13 cellular contexts compared by ENCODE assay signal in genomic region chr13:46180393-46180792, GRCh38. TPM values are rescaled to one million over a fixed set of nuclear protein-coding genes. Genes with fewer than 3 reads are reported as not detected.
DNase-seq lines count a peak whose midpoint lies in the region; ATAC-seq, FAIRE-seq and TF ChIP-seq lines count a peak whose summit lies in the region.
"Had no signal": no experiment of that assay in that cellular context is flagged by ENCODE, and none has a peak within 500 bp of the region (broad histone marks: within the 10 kb centered on the region; RNA-seq: fewer than 3 reads in every experiment).

No MANE protein-coding gene starts in this region.

- no peaks in the 10 kb centered on the region for H3K9me2 ChIP-seq in Karpas-422 (replicated peaks; ENCODE audit: insufficient read depth, low read length)

- TF ChIP-seq POLR2A in K562 (conservative IDR thresholded peaks at IDR 0.05): no peak

- peak overlapping the region; percentile 66 for H3K4me3 ChIP-seq in GM06990 (replicated peaks; ENCODE audit: low read depth, low read length)
- H3K4me3 ChIP-seq in Karpas-422 (ENCODE audit: low read length): peak overlapping the region; percentile 90
- H3K4me3 ChIP-seq in K562: peak overlapping the region; percentile 70
- peak overlapping the region; percentile 46 for H3K4me3 ChIP-seq in psoas muscle

- H3K27me3 ChIP-seq in GM06990 (replicated peaks; ENCODE audit: control insufficient read depth, insufficient read depth, low read length): no peaks in the 10 kb centered on the region
- no peaks in the 10 kb centered on the region for H3K27me3 ChIP-seq in Karpas-422 (ENCODE audit: low read length)
- no peaks in the 10 kb centered on the region for H3K27me3 ChIP-seq in K562 (ENCODE audit: control insufficient read depth in 2 of 2, insufficient read depth in 2 of 2, low read length in 2 of 2)
- H3K27me3 ChIP-seq in psoas muscle (ENCODE audit: insufficient read depth in 3 of 3, low read length in 2 of 3): peaks cover 0 to 3% (median 0%) of the 10 kb centered on the region in 3 donors

- TF ChIP-seq EP300 in K562 (IDR thresholded peaks at IDR 0.05; ENCODE audit: low read length): no peak

- H3K36me3 ChIP-seq in GM06990 (ENCODE audit: control insufficient read depth, insufficient read depth, low read length) (no peaks in the 10 kb centered on the region; the same call in 1 of the 2 replicates), Karpas-422 (ENCODE audit: insufficient read depth, low read length) (peaks cover 33% of the 10 kb centered on the region; the same call in 1 of the 2 replicates), K562 (ENCODE audit: control insufficient read depth, insufficient read depth, low read length) (peaks cover 29% of the 10 kb centered on the region; the same call in 1 of the 3 replicates), psoas muscle (ENCODE audit: insufficient read depth in 1 of 2, low read depth in 1 of 2) (no peaks in the 10 kb centered on the region)

- POLR2A ChIA-PET in K562 (lab: Yijun Ruan, JAX): interaction anchor here (0.6 to 1.0 kb wide), 4 partner anchors 8 to 402 kb away, joined by 3 to 4 read pairs (median 4); no protein-coding TSS in a partner anchor

- H3K4me1 ChIP-seq in Karpas-422 (ENCODE audit: low read length) (peaks cover 73% of the 10 kb centered on the region), K562 (replicated peaks in 1 of 2; ENCODE audit: control insufficient read depth in 2 of 2, insufficient read depth in 2 of 2, low read length in 2 of 2) (peaks cover 9 to 39% of the 10 kb centered on the region in 2 experiments; a peak in 4 of 5 replicates), psoas muscle (no peaks in the 10 kb centered on the region)

- intact Hi-C loops in K562 (cut with micrococcal nuclease): loop anchor here (5.0 kb wide), 1 partner anchor 107 kb away; no protein-coding TSS in a partner anchor
- intact Hi-C loops in psoas muscle (cut with DNase I): no loop called here

- CTCF ChIA-PET in K562 (lab: Yijun Ruan, JAX; ENCODE audit: low intra/inter-chr PET ratio): no interaction called here

- BruUV-seq in K562 (replicated peaks; lab: Mats Ljungman, UMichigan): no TSS peak

- H3K79me2 ChIP-seq in Karpas-422 (ENCODE audit: low read length) (peaks cover 73% of the 10 kb centered on the region), K562 (ENCODE audit: control insufficient read depth, insufficient read depth, low read length) (peaks cover 66% of the 10 kb centered on the region)

- ATAC-seq in K562 (0 out of 3 replicates have a peak, but pooled peaks have one; percentile 15), psoas muscle (no peak)

- in situ Hi-C loops in K562 (cut with MboI) (no loop called here), G401 (cut with HindIII; ENCODE audit: low sequenced_read_pairs) (no loop called here)

- no peak for TF ChIP-seq RAD21 in K562 (CRISPR knock-in tag; conservative IDR thresholded peaks at IDR 0.05 in 1 of 2, IDR thresholded peaks at IDR 0.05 in 1 of 2)

- H4K20me1 ChIP-seq in Karpas-422 (ENCODE audit: insufficient read depth, low read depth, low read length): peaks cover 39% of the 10 kb centered on the region
- no peaks in the 10 kb centered on the region; the same call in 1 of the 2 replicates for H4K20me1 ChIP-seq in K562 (replicated peaks; ENCODE audit: control insufficient read depth, insufficient read depth, low read length)

- TF ChIP-seq CTCF in GM06990 (IDR thresholded peaks at IDR 0.05; ENCODE audit: insufficient read depth, low read length, poor library complexity, severe bottlenecking): no peak
- no peak for TF ChIP-seq CTCF in K562 (IDR thresholded peaks at IDR 0.05 in 2 of 3, conservative IDR thresholded peaks at IDR 0.05 in 1 of 3; ENCODE audit: insufficient read depth in 2 of 3, low read depth in 1 of 3, low read length in 3 of 3)
- no peak for TF ChIP-seq CTCF in psoas muscle (IDR thresholded peaks at IDR 0.05)

- H3K27ac ChIP-seq in Karpas-422 (ENCODE audit: low read length) (peak overlapping the region; percentile 99), K562 (ENCODE audit: extremely low read depth, low read depth, low read length) (peak overlapping the region; percentile 98), psoas muscle (no peak overlapping the region)

- H2AFZ ChIP-seq in Karpas-422 (ENCODE audit: low read length) (no peak overlapping the region), K562 (ENCODE audit: low read depth, low read length) (no peak overlapping the region)

- H3K9me1 ChIP-seq in K562 (ENCODE audit: control insufficient read depth, insufficient read depth, low read length): no peaks in the 10 kb centered on the region

- peak overlapping the region; percentile 84 for H3K9ac ChIP-seq in Karpas-422 (ENCODE audit: low read length)
- H3K9ac ChIP-seq in K562 (ENCODE audit: insufficient read depth in 1 of 2, low read depth in 2 of 2, low read length in 2 of 2): peak overlapping the region; percentile 19 to 89; a peak in 2 of 4 replicates

- WGBS in K562 (ENCODE audit: insufficient coverage, low coverage, missing lambda C conversion rate): 0% methylated on average over 2 of the region's 2 CpGs
- 93 to 98% (median 98%) methylated on average over 2 of the region's 2 CpGs for WGBS in psoas muscle, 3 donors

- DNase-seq in GM06990 (ENCODE audit: extremely low read depth, insufficient read length) (no peak), Karpas-422 (peak; percentile 62), K562 (ENCODE audit: extremely low read depth in 1 of 4, low spot score in 3 of 4) (peak in 1 of 4 experiments; percentile 21), psoas muscle (no peak), G401 (ENCODE audit: low spot score) (no peak), anterior cingulate cortex (lab: John Stamatoyannopoulos, UW) (no peak)
- DNase-seq in effector CD4-positive, alpha-beta T cell: no peak
- DNase-seq: amygdala, DMS79, HCEC 1CT, NCI-H146 had no signal

- peak overlapping the region; percentile 96 for H3K4me2 ChIP-seq in Karpas-422 (ENCODE audit: low read depth, low read length, poor library complexity, severe bottlenecking)
- H3K4me2 ChIP-seq in K562 (ENCODE audit: insufficient read depth, low read length): peak overlapping the region; percentile 95

- H3K9me3 ChIP-seq in Karpas-422 (ENCODE audit: low read length) (no peaks in the 10 kb centered on the region), K562 (replicated peaks; ENCODE audit: control insufficient read depth, insufficient read depth, low read depth, low read length) (no peaks in the 10 kb centered on the region), psoas muscle (no peaks in the 10 kb centered on the region)

- FAIRE-seq in K562 (lab: Jason Lieb, UNC): no peak

TF ChIP-seq in K562, 482 proteins besides CTCF, POLR2A, EP300 and RAD21 (continues in another document):
- TF ChIP-seq HNRNPLL (IDR thresholded peaks at IDR 0.05; ENCODE audit: low read depth, low read length, poor library complexity, severe bottlenecking) (no peak), ZNF133 (CRISPR knock-in tag; IDR thresholded peaks at IDR 0.05) (no peak), TCF7L2 (IDR thresholded peaks at IDR 0.05; ENCODE audit: low read depth, low read length) (no peak)

RNA-seq across cellular contexts. Expression of gene LCP1, which starts 1.6 kb away (rescaled TPM):
- 352 and 415 TPM in 2 replicates for total RNA-seq in Karpas-422 (2014; rRNA removed; shearing (Covaris generic); ENCODE audit: low replicate concordance)
- total RNA-seq in K562 (2011; cell fraction: chromatin; rRNA removed; ENCODE audit: low replicate concordance): 33.3 and 88.1 TPM in 2 replicates
- total RNA-seq in K562 (2011; cell fraction: nucleolus; rRNA removed): 20.0 and 28.2 TPM in 2 replicates
- 41.3 and 46.6 TPM in 2 replicates for total RNA-seq in K562 (2011; cell fraction: nucleoplasm; rRNA removed)
- total RNA-seq in K562 (2014; rRNA removed) (120 and 126 TPM in 2 replicates), K562 (2014; rRNA removed; fragmentation: Illumina TruSeq; extraction: Trizol) (179 and 208 TPM in 2 replicates), K562 (2015; rRNA removed; fragmentation: Illumina TruSeq; extraction: Trizol) (212 and 222 TPM in 2 replicates), K562 (2021) (157 and 163 TPM in 2 replicates), psoas muscle (10 to 100 TPM in 2 of 4 donors, 1 to 10 TPM in 2; 8.0 to 14.8 (median 10.4) TPM)
- polyA plus RNA-seq in K562 (2011; rRNA removed) (148 and 250 TPM in 2 replicates), K562 (2014; fragmentation: Illumina TruSeq; extraction: Trizol) (213 and 230 TPM in 2 replicates), K562 (2014; fragmentation: Nextera tagmentation; extraction: Ambion mirVana) (100 to 1,000 TPM in 1 of 2 experiments, 10 to 100 TPM in 1; 83.0 to 255 TPM), K562 (2014; rRNA removed) (124 and 135 TPM in 2 replicates), psoas muscle (1 to 10 TPM; 2.0 to 3.5 (median 2.1) TPM)
- polyA plus RNA-seq in K562 (2011; cell fraction: cytosol; rRNA removed): 50.2 and 172 TPM in 2 replicates
- 26.8 and 103 TPM in 2 replicates for polyA plus RNA-seq in K562 (2011; cell fraction: nucleus; rRNA removed)
- polyA plus RNA-seq in K562 (2012): 184 and 318 TPM in 2 replicates
- 173 and 458 TPM in 2 replicates for polyA minus RNA-seq in K562 (2011; rRNA and poly(A)+ RNA removed)
- polyA minus RNA-seq in K562 (2011; cell fraction: cytosol; rRNA and poly(A)+ RNA removed): 64.8 and 140 TPM in 2 replicates
- 16.2 and 85.0 TPM in 2 replicates for polyA minus RNA-seq in K562 (2011; cell fraction: nucleus; rRNA and poly(A)+ RNA removed)
- not detected in 2 replicates for total RNA-seq in G401 (2014; rRNA removed; shearing (Covaris generic))

RNA-seq across cellular contexts. Expression of gene LRRC63, which starts 31.3 kb away (rescaled TPM):
- not detected in 2 replicates for total RNA-seq in Karpas-422 (2014; rRNA removed; shearing (Covaris generic); ENCODE audit: low replicate concordance)
- 0.28 TPM in 1 of 2 replicates, not detected in the other for total RNA-seq in K562 (2011; cell fraction: chromatin; rRNA removed; ENCODE audit: low replicate concordance)
- total RNA-seq in K562 (2011; cell fraction: nucleolus; rRNA removed): not detected in 2 replicates
- not detected in 2 replicates for total RNA-seq in K562 (2011; cell fraction: nucleoplasm; rRNA removed)
- total RNA-seq in K562 (2014; rRNA removed) (0.08 TPM in 1 of 2 replicates, not detected in the other), K562 (2014; rRNA removed; fragmentation: Illumina TruSeq; extraction: Trizol) (0.22 and 0.29 TPM in 2 replicates), K562 (2015; rRNA removed; fragmentation: Illumina TruSeq; extraction: Trizol) (0.11 and 0.22 TPM in 2 replicates), K562 (2021) (0.16 and 0.18 TPM in 2 replicates), psoas muscle (not detected)
- polyA plus RNA-seq in K562 (2011; rRNA removed) (0.05 and 0.07 TPM in 2 replicates), K562 (2014; fragmentation: Illumina TruSeq; extraction: Trizol) (0.18 and 0.25 TPM in 2 replicates), K562 (2014; fragmentation: Nextera tagmentation; extraction: Ambion mirVana) (under 1 TPM; 0.21 to 0.25 TPM), K562 (2014; rRNA removed) (0.19 and 0.41 TPM in 2 replicates), psoas muscle (under 1 TPM in 2 of 3 donors, not detected in 1; 0.03 to 0.04 TPM)
- polyA plus RNA-seq in K562 (2011; cell fraction: cytosol; rRNA removed): not detected in 2 replicates
- polyA plus RNA-seq in K562 (2011; cell fraction: nucleus; rRNA removed): 0.14 and 0.17 TPM in 2 replicates
- polyA plus RNA-seq in K562 (2012): 0.21 and 0.44 TPM in 2 replicates
- 0.09 TPM in 1 of 2 replicates, not detected in the other for polyA minus RNA-seq in K562 (2011; rRNA and poly(A)+ RNA removed)
- polyA minus RNA-seq in K562 (2011; cell fraction: cytosol; rRNA and poly(A)+ RNA removed): not detected in 2 replicates
- 0.13 and 0.22 TPM in 2 replicates for polyA minus RNA-seq in K562 (2011; cell fraction: nucleus; rRNA and poly(A)+ RNA removed)
- total RNA-seq in G401 (2014; rRNA removed; shearing (Covaris generic)): not detected in 2 replicates
- total RNA-seq: epithelial cell of proximal tubule, osteoblast had no signal
